22 cellular contexts compared by ENCODE assay signal in the genomic region with DNA sequence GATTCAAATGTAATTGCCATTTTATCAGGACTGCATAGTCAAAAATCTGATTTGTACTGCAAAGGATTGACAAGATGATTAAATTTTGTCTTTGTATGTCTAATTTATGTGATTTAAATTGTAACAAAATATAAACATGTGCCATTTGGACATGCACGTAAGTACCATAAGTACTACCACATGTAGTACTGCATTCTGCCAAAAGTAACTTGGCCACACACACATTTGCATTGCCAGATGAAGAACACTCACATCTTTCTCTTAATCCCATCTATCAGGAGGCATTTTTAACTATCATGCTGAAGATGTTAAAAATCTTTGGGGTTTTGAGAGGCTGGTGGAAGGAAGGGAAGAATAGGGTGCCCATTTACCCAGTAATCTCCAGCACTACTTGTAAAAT.
"Had no signal": no experiment of that assay in that cellular context is flagged by ENCODE, and none has a peak within 500 bp of the region (broad histone marks: within the 10 kb centered on the region; RNA-seq: fewer than 3 reads in every experiment).

No MANE protein-coding gene starts in this region.

- H3K27ac Mint-ChIP-seq: activated B cell treated with CpG ODN at 0.5 μM for 24 hours; activated CD4-positive, alpha-beta memory T cell treated with anti-CD3 and anti-CD28 coated beads for 36 hours; activated CD4-positive, alpha-beta T cell treated with anti-CD3 and anti-CD28 coated beads, Interleukin-2, amount 10 ng/mL, durations not matched to agents 7 days and 5 days; activated naive CD4-positive, alpha-beta T cell treated with anti-CD3 and anti-CD28 coated beads, Interleukin-2, amount 10 ng/mL, durations not matched to agents 7 days and 5 days; activated naive CD8-positive, alpha-beta T cell treated with anti-CD3 and anti-CD28 coated beads, Interleukin-2, amount 10 ng/mL, durations not matched to agents 7 days and 5 days had no signal

- H3K36me3 ChIP-seq: adrenal gland had no signal

- H3K27me3 Mint-ChIP-seq: activated B cell treated with CpG ODN at 0.5 μM for 24 hours; activated CD4-positive, alpha-beta memory T cell treated with anti-CD3 and anti-CD28 coated beads for 36 hours; activated CD4-positive, alpha-beta T cell treated with anti-CD3 and anti-CD28 coated beads, Interleukin-2, amount 10 ng/mL, durations not matched to agents 7 days and 5 days; activated naive CD4-positive, alpha-beta T cell treated with anti-CD3 and anti-CD28 coated beads, Interleukin-2, amount 10 ng/mL, durations not matched to agents 7 days and 5 days; activated naive CD8-positive, alpha-beta T cell treated with anti-CD3 and anti-CD28 coated beads, Interleukin-2, amount 10 ng/mL, durations not matched to agents 7 days and 5 days had no signal

- H3K27ac ChIP-seq: adrenal gland had no signal

- H3K4me3 ChIP-seq: adrenal gland had no signal

- DNase-seq: activated B cell treated with CpG ODN at 0.5 μM for 24 hours; activated CD4-positive, alpha-beta memory T cell treated with anti-CD3 and anti-CD28 coated beads for 36 hours; activated CD4-positive, alpha-beta T cell treated with anti-CD3 and anti-CD28 coated beads, Interleukin-2, amount 10 ng/mL, durations not matched to agents 7 days and 5 days; activated CD8-positive, alpha-beta memory T cell treated with anti-CD3 and anti-CD28 coated beads for 24 hours; activated gamma-delta T cell; activated naive CD4-positive, alpha-beta T cell treated with anti-CD3 and anti-CD28 coated beads, Interleukin-2, amount 10 ng/mL, durations not matched to agents 7 days and 5 days; activated naive CD8-positive, alpha-beta T cell treated with anti-CD3 and anti-CD28 coated beads, Interleukin-2, amount 10 ng/mL, durations not matched to agents 7 days and 5 days; activated T-cell treated with anti-CD3 and anti-CD28 coated beads, Interleukin-2, amount 50 U/mL, for 4 hours; adrenal gland; anterior cingulate cortex; NCI-H1092; NCI-H1417; NCI-H2029; NCI-H2107; NCI-H345; NCI-H510A; NCI-H526 treated with DMSO at 0.1 percent for 48 hours; NCI-H82; SIG-M5; T-helper 2 cell; T1000 had no signal

- H3K9me3 ChIP-seq: adrenal gland had no signal

- ATAC-seq: activated T-cell treated with anti-CD3 and anti-CD28 coated beads, Interleukin-2, amount 50 U/mL, for 4 hours had no signal

- H3K27me3 ChIP-seq: adrenal gland had no signal

- FAIRE-seq: TTC549 had no signal

- H3K36me3 Mint-ChIP-seq: activated CD4-positive, alpha-beta memory T cell treated with anti-CD3 and anti-CD28 coated beads for 36 hours; activated naive CD8-positive, alpha-beta T cell treated with anti-CD3 and anti-CD28 coated beads, Interleukin-2, amount 10 ng/mL, durations not matched to agents 7 days and 5 days had no signal

- H3K4me3 Mint-ChIP-seq: activated B cell treated with CpG ODN at 0.5 μM for 24 hours; activated CD4-positive, alpha-beta memory T cell treated with anti-CD3 and anti-CD28 coated beads for 36 hours; activated CD4-positive, alpha-beta T cell treated with anti-CD3 and anti-CD28 coated beads, Interleukin-2, amount 10 ng/mL, durations not matched to agents 7 days and 5 days; activated naive CD4-positive, alpha-beta T cell treated with anti-CD3 and anti-CD28 coated beads, Interleukin-2, amount 10 ng/mL, durations not matched to agents 7 days and 5 days; activated naive CD8-positive, alpha-beta T cell treated with anti-CD3 and anti-CD28 coated beads, Interleukin-2, amount 10 ng/mL, durations not matched to agents 7 days and 5 days; activated T-cell treated with anti-CD3 and anti-CD28 coated beads, Interleukin-2, amount 50 U/mL, for 4 hours had no signal

- H3K4me1 ChIP-seq: adrenal gland had no signal

- H3K9me3 Mint-ChIP-seq: activated B cell treated with CpG ODN at 0.5 μM for 24 hours; activated CD4-positive, alpha-beta memory T cell treated with anti-CD3 and anti-CD28 coated beads for 36 hours; activated CD4-positive, alpha-beta T cell treated with anti-CD3 and anti-CD28 coated beads, Interleukin-2, amount 10 ng/mL, durations not matched to agents 7 days and 5 days; activated naive CD4-positive, alpha-beta T cell treated with anti-CD3 and anti-CD28 coated beads, Interleukin-2, amount 10 ng/mL, durations not matched to agents 7 days and 5 days; activated naive CD8-positive, alpha-beta T cell treated with anti-CD3 and anti-CD28 coated beads, Interleukin-2, amount 10 ng/mL, durations not matched to agents 7 days and 5 days; activated T-cell treated with anti-CD3 and anti-CD28 coated beads, Interleukin-2, amount 50 U/mL, for 4 hours had no signal
